Comparison of ENCODE assay signal across 14 cellular contexts in the genomic region with DNA sequence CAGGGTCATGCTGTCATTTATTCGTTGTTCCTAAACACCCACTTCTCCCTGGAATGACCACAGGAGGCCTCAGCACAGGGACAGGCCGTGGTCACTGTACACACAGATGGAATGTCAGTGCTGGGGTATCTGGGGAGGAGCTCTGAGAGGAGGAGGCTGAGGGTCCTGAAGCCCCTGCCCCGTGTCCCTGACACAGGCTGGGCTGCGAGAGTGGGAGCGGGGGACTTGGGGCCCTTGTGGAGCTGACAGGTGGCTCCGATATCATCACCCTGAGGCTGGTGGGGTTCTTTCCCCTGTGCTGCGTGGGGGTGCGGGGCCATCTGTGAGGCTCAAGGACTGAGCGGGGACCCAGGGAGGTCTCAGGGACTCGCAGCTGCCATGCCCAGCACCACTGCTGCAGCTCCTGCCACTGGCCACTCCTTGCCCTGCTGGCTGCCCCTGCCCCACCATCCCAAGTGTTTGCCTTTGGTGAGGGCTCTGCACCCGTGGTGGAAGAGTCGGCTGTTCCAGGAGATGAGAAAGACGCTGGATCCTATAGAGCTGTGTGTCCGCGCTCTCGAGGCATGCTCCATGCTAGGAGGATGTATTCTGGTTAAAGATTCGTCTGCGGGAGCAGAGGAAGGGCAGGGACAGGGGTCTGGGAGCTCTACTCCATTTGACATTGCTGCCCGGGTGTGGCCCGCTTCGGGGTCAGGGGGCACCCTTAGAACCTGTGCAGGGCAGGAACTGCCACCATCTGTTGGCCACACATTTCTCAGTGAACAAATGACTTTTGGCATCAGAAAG. TPM values are rescaled to one million over a fixed set of nuclear protein-coding genes. Genes with fewer than 3 reads are reported as not detected.
DNase-seq lines count a peak whose midpoint lies in the region; ATAC-seq, FAIRE-seq and TF ChIP-seq lines count a peak whose summit lies in the region.
"Had no signal": no experiment of that assay in that cellular context is flagged by ENCODE, and none has a peak within 500 bp of the region (broad histone marks: within the 10 kb centered on the region; RNA-seq: fewer than 3 reads in every experiment).

No MANE protein-coding gene starts in this region.

- no peak for TF ChIP-seq CTCF in esophagus muscularis mucosa (IDR thresholded peaks at IDR 0.05)
- no peak for TF ChIP-seq CTCF in pancreas (IDR thresholded peaks at IDR 0.05)

- H3K9me3 ChIP-seq in esophagus muscularis mucosa (no peaks in the 10 kb centered on the region), pancreas (no peaks in the 10 kb centered on the region), HAP-1 (no peaks in the 10 kb centered on the region)
- H3K9me3 ChIP-seq: tibial nerve had no signal

- DNase-seq in activated CD4-positive, alpha-beta T cell treated with anti-CD3 and anti-CD28 coated beads for 1 hour = peak; percentile 3
- no peak for DNase-seq in activated CD4-positive, alpha-beta T cell treated with anti-CD3 and anti-CD28 coated beads, Interleukin-2, amount 50 U/mL, for 4 hours
- DNase-seq in GM03348 (ENCODE audit: low spot score) (peak; percentile 5), esophagus muscularis mucosa (ENCODE audit: extremely low spot score) (peak; percentile 64), pancreas (peak in 5 of 6 donors; percentile 7 to 55 (median 10)), NCI-H2029 (lab: John Stamatoyannopoulos, UW) (no peak), SW 1271 (lab: John Stamatoyannopoulos, UW) (no peak), HAP-1 (ENCODE audit: low spot score in 2 of 2) (no peak)
- DNase-seq: NCI-H2029 treated with DMSO at 0.1 percent for 48 hours; stimulated activated CD4-positive, alpha-beta T cell treated with anti-CD3 and anti-CD28 coated beads, Interleukin-1b, Interleukin-23, amount 100 ng/mL, for 48 hours had no signal

- H3K36me3 ChIP-seq in esophagus muscularis mucosa = peaks cover 15 to 84% (median 46%) of the 10 kb centered on the region in 4 donors
- peaks cover 0 to 5% (median 0%) of the 10 kb centered on the region in 3 donors for H3K36me3 ChIP-seq in pancreas
- H3K36me3 ChIP-seq in HAP-1 (replicated peaks) = no peaks in the 10 kb centered on the region

- H3K27ac ChIP-seq in esophagus muscularis mucosa (replicated peaks in 1 of 4) = no peak overlapping the region
- no peak overlapping the region for H3K27ac ChIP-seq in pancreas
- H3K27ac ChIP-seq: tibial nerve had no signal

- no peak for ATAC-seq in pancreas

- H3K4me1 ChIP-seq in esophagus muscularis mucosa (peaks cover 0 to under 1% (median 0%) of the 10 kb centered on the region in 4 donors), pancreas (no peaks in the 10 kb centered on the region), HAP-1 (no peaks in the 10 kb centered on the region)

- intact Hi-C loops in esophagus muscularis mucosa (cut with DNase I) = no loop called here
- intact Hi-C loops in pancreas (cut with DNase I) = no loop called here

- WGBS in esophagus muscularis mucosa = 78% methylated on average over 9 of the region's 21 CpGs
- 93 to 94% methylated on average over 19 to 21 of the region's 21 CpGs for WGBS in pancreas, 2 donors

- no peak for TF ChIP-seq EP300 in esophagus muscularis mucosa (IDR thresholded peaks at IDR 0.05)

- TF ChIP-seq POLR2A in esophagus muscularis mucosa (IDR thresholded peaks at IDR 0.05; ENCODE audit: low read depth) = no peak

- H3K27me3 ChIP-seq in esophagus muscularis mucosa (no peaks in the 10 kb centered on the region), pancreas (no peaks in the 10 kb centered on the region), HAP-1 (ENCODE audit: low read depth) (no peaks in the 10 kb centered on the region)
- H3K27me3 ChIP-seq: tibial nerve had no signal

- in situ Hi-C loops in HAP-1 (cut with MboI; ENCODE audit: low sequenced_read_pairs) = no loop called here

- FAIRE-seq in pancreas (lab: Jason Lieb, UNC) = no peak
- FAIRE-seq: A204.1, G401.6, keratinocyte had no signal

- H3K4me3 ChIP-seq in esophagus muscularis mucosa (no peak overlapping the region), pancreas (no peak overlapping the region), HAP-1 (no peak overlapping the region)
- H3K4me3 ChIP-seq: tibial nerve had no signal

RNA-seq across cellular contexts. Expression of a gene that starts 18.9 kb away (rescaled TPM):
- total RNA-seq in esophagus muscularis mucosa (10 to 100 TPM; 29.0 to 59.0 (median 50.5) TPM), pancreas (10 to 100 TPM; 12.4 to 18.1 (median 17.3) TPM)
- 10 to 100 TPM; 73.8 to 77.8 TPM for polyA plus RNA-seq in pancreas

Comparison
In these comparisons a context has a peak if more than half of its experiments do, and no peak if none do; other contexts are left out.
1. DNase-seq: peak in activated CD4-positive, alpha-beta T cell treated with anti-CD3 and anti-CD28 coated beads for 1 hour (single experiment), GM03348 (single experiment), esophagus muscularis mucosa (single experiment) and pancreas (5 of 6); none in activated CD4-positive, alpha-beta T cell treated with anti-CD3 and anti-CD28 coated beads, Interleukin-2, amount 50 U/mL, for 4 hours (0 of 2), NCI-H2029 (single experiment), SW 1271 (0 of 2) and HAP-1 (0 of 2).